In genomic region chr4:98638661-98639060, GRCh38 we compare ENCODE assay signal across 16 cellular contexts. TPM values are rescaled to one million over a fixed set of nuclear protein-coding genes. Genes with fewer than 3 reads are reported as not detected.
DNase-seq lines count a peak whose midpoint lies in the region; ATAC-seq and TF ChIP-seq lines count a peak whose summit lies in the region.
"Had no signal": no experiment of that assay in that cellular context is flagged by ENCODE, and none has a peak within 500 bp of the region (broad histone marks: within the 10 kb centered on the region; RNA-seq: fewer than 3 reads in every experiment).

No MANE protein-coding gene starts in this region.

- peak overlapping the region; percentile 66 for H3K27ac ChIP-seq in KOPT-K1 (ENCODE audit: low read depth, low read length, poor library complexity, severe bottlenecking)
- peak overlapping the region in 55 of 59 donors; percentile 0 to 93 (median 74) for H3K27ac ChIP-seq in dorsolateral prefrontal cortex
- H3K27ac ChIP-seq: Peyer's patch, WERI-Rb-1 had no signal

- intact Hi-C loops in dorsolateral prefrontal cortex (cut with DNase I): no loop called here
- intact Hi-C loops in posterior vena cava (cut with DNase I): no loop called here
- intact Hi-C loops in left ventricle myocardium superior (cut with micrococcal nuclease): no loop called here

- H3K9me3 ChIP-seq in KOPT-K1 (ENCODE audit: insufficient read depth, low read length, poor library complexity, severe bottlenecking): peaks cover 2% of the 10 kb centered on the region
- H3K9me3 ChIP-seq: Peyer's patch had no signal

- peak overlapping the region; percentile 19 for H3K27ac Mint-ChIP-seq in activated T-cell treated with anti-CD3 and anti-CD28 coated beads, Interleukin-2, amount 50 U/mL, for 24 hours
- H3K27ac Mint-ChIP-seq: progenitor cell of endocrine pancreas had no signal

- H3K36me3 ChIP-seq in KOPT-K1 (ENCODE audit: insufficient read depth, low read length): no peaks in the 10 kb centered on the region
- H3K36me3 ChIP-seq: Peyer's patch, WERI-Rb-1 had no signal

- H3K4me3 Mint-ChIP-seq in activated T-cell treated with anti-CD3 and anti-CD28 coated beads, Interleukin-2, amount 50 U/mL, for 24 hours: no peak overlapping the region
- H3K4me3 Mint-ChIP-seq in activated T-cell treated with anti-CD3 and anti-CD28 coated beads, Interleukin-2, amount 50 U/mL, for 4 hours: no peak overlapping the region
- H3K4me3 Mint-ChIP-seq: brain had no signal

- no peaks in the 10 kb centered on the region for H3K27me3 Mint-ChIP-seq in activated T-cell treated with anti-CD3 and anti-CD28 coated beads, Interleukin-2, amount 50 U/mL, for 24 hours
- no peaks in the 10 kb centered on the region for H3K27me3 Mint-ChIP-seq in activated T-cell treated with anti-CD3 and anti-CD28 coated beads, Interleukin-2, amount 50 U/mL, for 4 hours (ENCODE audit: low read depth)
- H3K27me3 Mint-ChIP-seq: progenitor cell of endocrine pancreas had no signal

- no peak for ATAC-seq in activated T-cell treated with anti-CD3 and anti-CD28 coated beads, Interleukin-2, amount 50 U/mL, for 4 hours
- ATAC-seq in left ventricle myocardium superior: no peak
- no peak for ATAC-seq in GM21515 (IDR thresholded peaks at IDR 0.05; ENCODE audit: unreplicated experiment)

- H3K4me3 ChIP-seq in dorsolateral prefrontal cortex: peak overlapping the region in 4 of 59 donors; percentile 6 to 20 (median 8)
- H3K4me3 ChIP-seq: Peyer's patch, smooth muscle cell had no signal

- H3K27me3 ChIP-seq in dorsolateral prefrontal cortex: no peaks in the 10 kb centered on the region
- H3K27me3 ChIP-seq: Peyer's patch had no signal

- no peak for TF ChIP-seq CTCF in dorsolateral prefrontal cortex (IDR thresholded peaks at IDR 0.05 in 54 of 56, conservative IDR thresholded peaks at IDR 0.05 in 2 of 56; ENCODE audit: low read depth in 1 of 56, partially characterized antibody in 56 of 56)

- no peaks in the 10 kb centered on the region for H3K9me3 Mint-ChIP-seq in activated T-cell treated with anti-CD3 and anti-CD28 coated beads, Interleukin-2, amount 50 U/mL, for 24 hours
- H3K9me3 Mint-ChIP-seq in activated T-cell treated with anti-CD3 and anti-CD28 coated beads, Interleukin-2, amount 50 U/mL, for 4 hours: no peaks in the 10 kb centered on the region

- no peak for DNase-seq in activated T-cell treated with anti-CD3 and anti-CD28 coated beads, Interleukin-2, amount 50 U/mL, for 24 hours
- no peak for DNase-seq in activated T-cell treated with anti-CD3 and anti-CD28 coated beads, Interleukin-2, amount 50 U/mL, for 4 hours
- DNase-seq in dorsolateral prefrontal cortex (peak in 1 of 10 donors; percentile 61), putamen (ENCODE audit: low spot score) (peak; percentile 64), posterior vena cava (ENCODE audit: low spot score) (no peak), left ventricle myocardium superior (no peak)
- DNase-seq: activated naive CD4-positive, alpha-beta T cell; NCI-H2081; NCI-H774; Peyer's patch; WERI-Rb-1 had no signal

- H3K36me3 Mint-ChIP-seq in activated T-cell treated with anti-CD3 and anti-CD28 coated beads, Interleukin-2, amount 50 U/mL, for 24 hours (ENCODE audit: low read depth): no peaks in the 10 kb centered on the region
- peaks cover 2% of the 10 kb centered on the region for H3K36me3 Mint-ChIP-seq in activated T-cell treated with anti-CD3 and anti-CD28 coated beads, Interleukin-2, amount 50 U/mL, for 4 hours (ENCODE audit: insufficient read depth)

- H3K4me1 Mint-ChIP-seq in activated T-cell treated with anti-CD3 and anti-CD28 coated beads, Interleukin-2, amount 50 U/mL, for 24 hours (ENCODE audit: low read depth): peaks cover 55% of the 10 kb centered on the region
- H3K4me1 Mint-ChIP-seq in activated T-cell treated with anti-CD3 and anti-CD28 coated beads, Interleukin-2, amount 50 U/mL, for 4 hours (ENCODE audit: low read depth): peaks cover 45% of the 10 kb centered on the region

RNA-seq across cellular contexts. Expression of gene TSPAN5, which starts 19.8 kb away (rescaled TPM):
- total RNA-seq in activated T-cell treated with anti-CD3 and anti-CD28 coated beads, Interleukin-2, amount 50 U/mL, for 4 hours: 10 to 100 TPM; 22.8 to 26.8 (median 23.8) TPM
- total RNA-seq in dorsolateral prefrontal cortex: 100 to 1,000 TPM in 86 of 120 experiments, 10 to 100 TPM in 34; 56.5 to 140 (median 109) TPM
- 1 to 10 TPM; 3.5 to 5.3 TPM for total RNA-seq in posterior vena cava
- 3.7 TPM for total RNA-seq in left ventricle myocardium superior
